ENCODE assay signal across 9 cellular contexts in the genomic region with DNA sequence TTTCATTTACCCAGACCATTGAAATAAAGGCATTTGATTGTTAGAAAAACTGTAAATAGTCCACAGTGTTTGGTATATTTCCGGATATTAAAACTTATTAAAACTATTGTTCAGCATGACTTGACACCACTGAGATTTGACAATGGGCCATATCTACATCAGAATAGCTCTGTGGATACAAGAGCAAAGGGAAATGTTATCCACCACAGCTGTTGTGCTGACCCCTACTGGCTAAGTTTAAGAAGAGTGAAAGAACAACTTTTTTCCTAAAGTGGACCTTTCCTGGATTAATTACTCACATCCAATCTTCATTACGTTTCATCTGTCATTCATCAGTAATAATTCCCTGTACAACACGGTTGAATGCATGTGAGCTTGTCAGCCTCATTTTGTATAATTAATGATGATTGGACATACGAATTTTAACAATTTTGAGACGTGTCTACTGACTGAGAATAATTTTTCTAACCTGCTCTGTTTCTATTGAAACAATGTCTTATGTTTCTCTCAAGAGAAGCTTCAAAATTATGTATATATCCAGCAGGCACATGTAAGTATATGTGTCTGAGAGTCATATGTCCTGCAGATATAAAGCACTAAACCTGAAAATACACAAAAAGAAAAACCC.
DNase-seq lines count a peak whose midpoint lies in the region; ATAC-seq and TF ChIP-seq lines count a peak whose summit lies in the region.
"Had no signal": no experiment of that assay in that cellular context is flagged by ENCODE, and none has a peak within 500 bp of the region (broad histone marks: within the 10 kb centered on the region; RNA-seq: fewer than 3 reads in every experiment).

No MANE protein-coding gene starts in this region.

- peak; percentile 28; the same call in 1 of the 2 replicates for TF ChIP-seq CTCF in AG10803 (conservative IDR thresholded peaks at IDR 0.05; ENCODE audit: low read length)
- TF ChIP-seq CTCF in RWPE1 (conservative IDR thresholded peaks at IDR 0.05; ENCODE audit: low read depth): peak; percentile 60

- H3K4me3 ChIP-seq in AG10803 (ENCODE audit: low read length): no peak overlapping the region

- H3K27ac ChIP-seq in RWPE1: no peak overlapping the region

- CTCF ChIA-PET in RWPE1 (lab: Yijun Ruan, JAX): interaction anchor here (0.5 to 1.2 kb wide), 5 partner anchors 9 to 1419 kb away, joined by 3 to 6 read pairs (median 4); no protein-coding TSS in a partner anchor

- DNase-seq in AG10803 (ENCODE audit: low read depth) (no peak), RWPE1 (ENCODE audit: low spot score) (peak; percentile 29), iPS DF 4.7 (ENCODE audit: extremely low read depth, low spot score) (peak; percentile 44), NCI-H2227 treated with DMSO at 0.1 percent for 48 hours (lab: John Stamatoyannopoulos, UW) (no peak)
- no peak for DNase-seq in activated CD8-positive, alpha-beta memory T cell treated with anti-CD3 and anti-CD28 coated beads, Interleukin-2, amount 50 U/mL, for 48 hours
- no peak for DNase-seq in stimulated activated CD4-positive, alpha-beta T cell treated with anti-CD3 and anti-CD28 coated beads, Interleukin-2, amount 100 ng/mL, for 24 hours
- DNase-seq: stimulated activated naive B cell treated with anti-CD40 and anti-IgM and Interleukin-4, amounts not matched to agents 10 μg/mL and 1 μg/mL and 100 μg/mL, for 72 hours had no signal

- POLR2A ChIA-PET in RWPE1 (lab: Yijun Ruan, JAX; ENCODE audit: low non-redundant PET): no interaction called here

- ATAC-seq in HG02885 (IDR thresholded peaks at IDR 0.05; ENCODE audit: poor library complexity, unreplicated experiment) (peak; percentile 64), GM19035 (IDR thresholded peaks at IDR 0.05; ENCODE audit: unreplicated experiment) (no peak)

Comparison
In these comparisons a context has a peak if more than half of its experiments do, and no peak if none do; other contexts are left out.
1. DNase-seq: peak in RWPE1 (single experiment) and iPS DF 4.7 (single experiment); none in AG10803 (single experiment), activated CD8-positive, alpha-beta memory T cell treated with anti-CD3 and anti-CD28 coated beads, Interleukin-2, amount 50 U/mL, for 48 hours (single experiment), NCI-H2227 treated with DMSO at 0.1 percent for 48 hours (single experiment) and stimulated activated CD4-positive, alpha-beta T cell treated with anti-CD3 and anti-CD28 coated beads, Interleukin-2, amount 100 ng/mL, for 24 hours (0 of 2).